ENCODE assay signal across 10 cellular contexts in the genomic region with DNA sequence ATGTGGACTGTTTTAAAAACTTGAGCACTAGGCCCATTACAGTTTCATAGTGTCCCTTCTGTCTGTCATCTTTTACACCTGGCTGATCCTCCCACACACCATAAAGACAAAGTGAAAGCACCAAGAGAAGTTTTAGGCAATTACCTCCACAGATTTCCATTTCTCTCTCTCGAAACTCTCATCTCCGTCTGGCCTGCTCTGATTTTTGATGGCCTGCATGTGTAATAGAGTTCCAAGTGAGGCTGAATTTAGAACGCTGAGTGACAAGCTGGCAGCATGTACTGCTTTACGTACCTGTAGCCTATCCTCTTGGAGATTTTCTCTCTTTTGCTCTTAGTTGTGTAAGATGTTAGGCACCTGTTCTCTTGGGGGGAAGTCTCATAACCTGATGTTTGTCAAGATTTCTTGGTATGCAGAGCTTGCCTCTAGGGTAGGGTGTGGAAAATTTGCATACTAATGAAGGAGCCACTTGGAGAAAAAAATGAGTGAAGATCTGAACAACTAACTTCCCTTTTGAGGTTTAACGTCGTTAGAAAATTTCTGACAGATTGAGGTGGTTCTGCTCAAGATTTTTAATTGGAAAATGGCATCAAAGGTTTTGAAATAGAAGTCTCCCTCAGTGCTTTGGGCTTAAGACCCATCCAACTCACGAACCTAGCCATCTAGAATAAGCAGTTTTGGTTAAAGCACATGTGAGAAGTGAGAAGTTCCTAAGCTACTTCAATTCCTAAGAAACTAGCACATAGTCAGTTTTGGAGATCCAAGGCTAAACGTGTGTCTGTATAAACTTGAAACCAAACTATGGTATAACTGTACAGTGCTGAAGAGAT. TPM values are rescaled to one million over a fixed set of nuclear protein-coding genes. Genes with fewer than 3 reads are reported as not detected.
A peak's percentile ranks its signal among the peaks of the same experiment; 100 is the strongest.
DNase-seq lines count a peak whose midpoint lies in the region; ATAC-seq and TF ChIP-seq lines count a peak whose summit lies in the region.
"Had no signal": no experiment of that assay in that cellular context is flagged by ENCODE, and none has a peak within 500 bp of the region (broad histone marks: within the 10 kb centered on the region; RNA-seq: fewer than 3 reads in every experiment).

No MANE protein-coding gene starts in this region.

- TF ChIP-seq CTCF in CD8-positive, alpha-beta T cell (IDR thresholded peaks at IDR 0.05), result no peak
- no peak for TF ChIP-seq CTCF in SU-DHL-6 (IDR thresholded peaks at IDR 0.05; ENCODE audit: insufficient read depth, low read length, poor library complexity, severe bottlenecking)

- peak overlapping the region; percentile 9 for H3K27ac Mint-ChIP-seq in CD8-positive, alpha-beta T cell

- H3K9me2 ChIP-seq in SU-DHL-6 (replicated peaks; ENCODE audit: insufficient read depth, low read length), result no peaks in the 10 kb centered on the region

- DNase-seq in CD8-positive, alpha-beta T cell, result no peak
- DNase-seq in aorta (no peak), NCI-H2196 (lab: John Stamatoyannopoulos, UW; ENCODE audit: unreplicated experiment) (no peak), NCI-H2029 treated with DMSO at 0.1 percent for 48 hours (lab: John Stamatoyannopoulos, UW) (no peak), NCI-H187 (lab: John Stamatoyannopoulos, UW) (no peak)
- DNase-seq: NCI-H446 had no signal

- 68 to 72% methylated on average over 8 of the region's 8 CpGs for WGBS in aorta, 2 donors

- CTCF ChIA-PET in CD8-positive, alpha-beta T cell (lab: Charles Lee), result no interaction called here

- POLR2A ChIA-PET in CD8-positive, alpha-beta T cell (lab: Charles Lee), result no interaction called here

- H3K36me3 ChIP-seq in CD8-positive, alpha-beta T cell (ENCODE audit: insufficient read depth, low read length), result no peaks in the 10 kb centered on the region
- no peaks in the 10 kb centered on the region for H3K36me3 ChIP-seq in SU-DHL-6 (ENCODE audit: low read length)
- no peaks in the 10 kb centered on the region for H3K36me3 ChIP-seq in aorta (ENCODE audit: control insufficient read depth in 1 of 2, insufficient read depth in 2 of 2, low read length in 1 of 2)
- H3K36me3 ChIP-seq: ascending aorta had no signal

- peak overlapping the region; percentile 85 for H3K4me2 ChIP-seq in SU-DHL-6 (ENCODE audit: low read depth, low read length, poor library complexity, severe bottlenecking)

- H3K79me2 ChIP-seq in SU-DHL-6 (ENCODE audit: insufficient read depth, low read length), result no peaks in the 10 kb centered on the region

- H3K4me1 ChIP-seq in CD8-positive, alpha-beta T cell (ENCODE audit: insufficient read depth, low read length), result no peaks in the 10 kb centered on the region
- H3K4me1 ChIP-seq in aorta (ENCODE audit: control insufficient read depth in 1 of 2, insufficient read depth in 2 of 2, low read length in 2 of 2), result no peaks in the 10 kb centered on the region
- H3K4me1 ChIP-seq: ascending aorta had no signal

- H3K9ac ChIP-seq in SU-DHL-6 (ENCODE audit: low read length), result peak overlapping the region; percentile 6; the same call in 1 of the 2 replicates

- peak overlapping the region; percentile 93 for H2AFZ ChIP-seq in SU-DHL-6 (ENCODE audit: low read depth, low read length, severe bottlenecking)

- no peak overlapping the region for H3K4me3 ChIP-seq in CD8-positive, alpha-beta T cell (ENCODE audit: low read depth, low read length)
- peak overlapping the region; percentile 33 for H3K4me3 ChIP-seq in SU-DHL-6 (ENCODE audit: insufficient read depth, low read length, poor library complexity, severe bottlenecking)
- no peak overlapping the region for H3K4me3 ChIP-seq in aorta (ENCODE audit: low read length in 2 of 2)
- H3K4me3 ChIP-seq: ascending aorta had no signal

- peaks cover 10% of the 10 kb centered on the region for H3K9me3 Mint-ChIP-seq in CD8-positive, alpha-beta T cell

- H3K27ac ChIP-seq in CD8-positive, alpha-beta T cell (ENCODE audit: low read depth, low read length), result no peak overlapping the region
- H3K27ac ChIP-seq in SU-DHL-6 (ENCODE audit: low read depth, low read length) (peak overlapping the region; percentile 68), aorta (ENCODE audit: low read depth in 1 of 2, low read length in 2 of 2) (no peak overlapping the region)
- H3K27ac ChIP-seq: ascending aorta had no signal

- H3K9me3 ChIP-seq in CD8-positive, alpha-beta T cell (ENCODE audit: low read length), result no peaks in the 10 kb centered on the region
- H3K9me3 ChIP-seq in SU-DHL-6 (ENCODE audit: insufficient read depth, low read length) (no peaks in the 10 kb centered on the region), aorta (ENCODE audit: control insufficient read depth, low read length) (no peaks in the 10 kb centered on the region)
- H3K9me3 ChIP-seq: ascending aorta had no signal

- H3F3A ChIP-seq in SU-DHL-6 (ENCODE audit: insufficient read depth), result no peaks in the 10 kb centered on the region

- peaks cover 9% of the 10 kb centered on the region for H3K4me1 Mint-ChIP-seq in CD8-positive, alpha-beta T cell (ENCODE audit: low read depth)

- no peaks in the 10 kb centered on the region for H4K20me1 ChIP-seq in SU-DHL-6 (ENCODE audit: low read depth, low read length)

- no peaks in the 10 kb centered on the region for H3K27me3 ChIP-seq in CD8-positive, alpha-beta T cell (ENCODE audit: insufficient read depth, low read length)
- no peaks in the 10 kb centered on the region for H3K27me3 ChIP-seq in SU-DHL-6 (ENCODE audit: low read length)
- no peaks in the 10 kb centered on the region for H3K27me3 ChIP-seq in aorta (ENCODE audit: control insufficient read depth in 1 of 2, insufficient read depth in 2 of 2, low read length in 1 of 2)
- H3K27me3 ChIP-seq: ascending aorta had no signal

- no peaks in the 10 kb centered on the region for H3K27me3 Mint-ChIP-seq in CD8-positive, alpha-beta T cell (ENCODE audit: low read depth)

- H3K4me3 Mint-ChIP-seq in CD8-positive, alpha-beta T cell, result peak overlapping the region; percentile 4

- intact Hi-C loops in CD8-positive, alpha-beta T cell (cut with DNase I, micrococcal nuclease), result no loop called here
- intact Hi-C loops in aorta (cut with DNase I), result no loop called here

- no peak for ATAC-seq in CD8-positive, alpha-beta T cell
- ATAC-seq in GM19324 (IDR thresholded peaks at IDR 0.05; ENCODE audit: low FRiP score, unreplicated experiment) (peak; percentile 79), HG03064 (IDR thresholded peaks at IDR 0.05; ENCODE audit: low read depth, unreplicated experiment) (peak; percentile 75), aorta (ENCODE audit: low FRiP score) (no peak)

- peaks cover 3% of the 10 kb centered on the region for H3K36me3 Mint-ChIP-seq in CD8-positive, alpha-beta T cell

RNA-seq across cellular contexts. Expression of a gene that starts 57.6 kb away (rescaled TPM):
- 10 to 100 TPM; 15.3 to 15.6 TPM for total RNA-seq in CD8-positive, alpha-beta T cell
- 10 to 100 TPM; 34.9 to 35.3 TPM for total RNA-seq in aorta
- 10 to 100 TPM; 13.7 to 17.8 TPM for polyA plus RNA-seq in aorta

Comparison
In these comparisons a context has a peak if more than half of its experiments do, and no peak if none do; other contexts are left out.
1. ATAC-seq: peak in GM19324 (single experiment) and HG03064 (single experiment); none in CD8-positive, alpha-beta T cell (single experiment) and aorta (single experiment).